10 cellular contexts compared by ENCODE assay signal in genomic region chr6:55210952-55211351, GRCh38. TPM values are rescaled to one million over a fixed set of nuclear protein-coding genes. Genes with fewer than 3 reads are reported as not detected.
"Had no signal": no experiment of that assay in that cellular context is flagged by ENCODE, and none has a peak within 500 bp of the region (broad histone marks: within the 10 kb centered on the region; RNA-seq: fewer than 3 reads in every experiment).

No MANE protein-coding gene starts in this region.

- H3K4me3 ChIP-seq: GM23248, GM23338, HAP-1 had no signal

- H3K27ac ChIP-seq: GM23248 had no signal

- DNase-seq: GM23248, GOT3, H7, H9, HCEC 1CT, HFFc6 had no signal

- H3K36me3 ChIP-seq: HAP-1 had no signal

- FAIRE-seq: H1, H54 had no signal

- H3K9me3 ChIP-seq: HAP-1 had no signal

- H3K4me1 Mint-ChIP-seq: GM23338, H9 had no signal

- H3K27ac Mint-ChIP-seq: GM23338, H9, HFFc6 had no signal

- H3K4me3 Mint-ChIP-seq: GM23338, H9, HFFc6 had no signal

RNA-seq across cellular contexts. Expression of gene HCRTR2, which starts 36.6 kb away (rescaled TPM):
- total RNA-seq: GM23248, GM23338, H9, HFFc6 had no signal
